ENCODE assay signal across 8 cellular contexts in the genomic region with DNA sequence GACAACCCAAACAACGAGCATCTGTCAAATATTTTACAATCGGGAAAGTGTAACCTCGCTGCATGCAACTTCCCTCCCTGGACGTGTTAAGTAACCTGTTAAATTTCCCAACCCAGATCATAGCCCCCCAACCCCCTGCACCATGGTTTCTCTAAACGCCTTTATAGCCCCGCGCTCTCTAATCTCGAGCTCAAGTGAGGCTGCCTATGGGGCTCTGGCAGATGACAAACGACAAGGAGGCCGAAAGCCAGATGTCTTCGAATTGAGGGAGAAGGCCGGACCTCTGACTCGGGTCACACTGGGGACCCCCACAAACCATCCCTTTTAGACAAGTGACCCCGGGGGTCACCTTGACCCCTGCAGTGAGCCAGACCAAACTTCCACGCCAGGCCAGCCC. TPM values are rescaled to one million over a fixed set of nuclear protein-coding genes. Genes with fewer than 3 reads are reported as not detected.
DNase-seq lines count a peak whose midpoint lies in the region; ATAC-seq and TF ChIP-seq lines count a peak whose summit lies in the region.

No MANE protein-coding gene starts in this region.

- H3K27ac ChIP-seq in body of pancreas (peak overlapping the region; percentile 90 to 95 (median 95)), right lobe of liver (peak overlapping the region; percentile 96 to 97 (median 96)), tibial nerve (peak overlapping the region; percentile 91 to 97 (median 94))

- TF ChIP-seq EP300 in tibial nerve (IDR thresholded peaks at IDR 0.05) = no peak

- TF ChIP-seq POLR2A in body of pancreas (IDR thresholded peaks at IDR 0.05) (no peak), right lobe of liver (IDR thresholded peaks at IDR 0.05) (no peak), tibial nerve (IDR thresholded peaks at IDR 0.05) (no peak)

- H3K4me1 ChIP-seq in body of pancreas (peaks cover 41% of the 10 kb centered on the region), right lobe of liver (peaks cover 0 to 36% (median 11%) of the 10 kb centered on the region in 4 donors), tibial nerve (peaks cover 0 to 48% (median 15%) of the 10 kb centered on the region in 4 donors)

- H3K4me3 ChIP-seq in body of pancreas = peak overlapping the region; percentile 64 to 78
- peak overlapping the region; percentile 77 to 95 (median 92) for H3K4me3 ChIP-seq in right lobe of liver
- peak overlapping the region; percentile 81 to 100 (median 98) for H3K4me3 ChIP-seq in tibial nerve

- H3K27me3 Mint-ChIP-seq in activated T-cell treated with anti-CD3 and anti-CD28 coated beads, Interleukin-2, amount 50 U/mL, for 24 hours = no peaks in the 10 kb centered on the region

- DNase-seq in activated T-cell treated with anti-CD3 and anti-CD28 coated beads, Interleukin-2, amount 50 U/mL, for 24 hours = no peak
- DNase-seq in activated T-cell treated with anti-CD3 and anti-CD28 coated beads, Interleukin-2, amount 50 U/mL, for 1 hour = no peak
- DNase-seq in body of pancreas (no peak), right lobe of liver (no peak), tibial nerve (ENCODE audit: low spot score in 2 of 2) (no peak)
- DNase-seq in activated CD4-positive, alpha-beta T cell treated with anti-CD3 and anti-CD28 coated beads, Interleukin-2, amount 50 U/mL, for 1 hour = no peak
- DNase-seq in activated CD8-positive, alpha-beta memory T cell treated with anti-CD3 and anti-CD28 coated beads, Interleukin-2, amount 50 U/mL, for 48 hours = no peak

- ATAC-seq in body of pancreas (no peak), right lobe of liver (peak in 2 of 4 donors; percentile 0 to 1), GM18868 (IDR thresholded peaks at IDR 0.05; ENCODE audit: unreplicated experiment) (no peak)

- TF ChIP-seq CTCF in body of pancreas (IDR thresholded peaks at IDR 0.05) (no peak), right lobe of liver (IDR thresholded peaks at IDR 0.05) (no peak), tibial nerve (IDR thresholded peaks at IDR 0.05) (no peak)

- H3K36me3 Mint-ChIP-seq in activated T-cell treated with anti-CD3 and anti-CD28 coated beads, Interleukin-2, amount 50 U/mL, for 24 hours (ENCODE audit: low read depth) = peaks cover 41% of the 10 kb centered on the region

- intact Hi-C loops in body of pancreas (cut with DNase I) = no loop called here
- intact Hi-C loops in right lobe of liver (cut with DNase I) = no loop called here

- H3K4me3 Mint-ChIP-seq in activated T-cell treated with anti-CD3 and anti-CD28 coated beads, Interleukin-2, amount 50 U/mL, for 24 hours = peak overlapping the region; percentile 88

- no peaks in the 10 kb centered on the region for H3K9me3 ChIP-seq in body of pancreas
- H3K9me3 ChIP-seq in right lobe of liver = no peaks in the 10 kb centered on the region
- no peaks in the 10 kb centered on the region for H3K9me3 ChIP-seq in tibial nerve

- H3K27me3 ChIP-seq in body of pancreas (no peaks in the 10 kb centered on the region), right lobe of liver (no peaks in the 10 kb centered on the region), tibial nerve (no peaks in the 10 kb centered on the region)

- H3K4me1 Mint-ChIP-seq in activated T-cell treated with anti-CD3 and anti-CD28 coated beads, Interleukin-2, amount 50 U/mL, for 24 hours (ENCODE audit: low read depth) = peaks cover 53% of the 10 kb centered on the region

- H3K9me3 Mint-ChIP-seq in activated T-cell treated with anti-CD3 and anti-CD28 coated beads, Interleukin-2, amount 50 U/mL, for 24 hours = no peaks in the 10 kb centered on the region

- H3K27ac Mint-ChIP-seq in activated T-cell treated with anti-CD3 and anti-CD28 coated beads, Interleukin-2, amount 50 U/mL, for 24 hours = peak overlapping the region; percentile 100

- whole genome bisulfite sequencing in body of pancreas, 2 donors = 1% methylated on average over 14 to 15 of the region's 15 CpGs
- WGBS in right lobe of liver (ENCODE audit: insufficient coverage, low coverage, low lambda C conversion rate, missing lambda C conversion rate) = 2% methylated on average over 13 of the region's 15 CpGs
- 1% methylated on average over 15 of the region's 15 CpGs for WGBS in tibial nerve, 2 donors

- no peaks in the 10 kb centered on the region for H3K36me3 ChIP-seq in body of pancreas (replicated peaks in 1 of 2; ENCODE audit: insufficient read depth in 1 of 2, low read depth in 2 of 2)
- H3K36me3 ChIP-seq in right lobe of liver = no peaks in the 10 kb centered on the region
- no peaks in the 10 kb centered on the region for H3K36me3 ChIP-seq in tibial nerve

RNA-seq across cellular contexts. Expression of a gene that starts 0.5 kb away (rescaled TPM):
- total RNA-seq in body of pancreas = 10 to 100 TPM; 41.9 to 58.1 TPM
- 10 to 100 TPM; 37.5 to 97.0 (median 57.6) TPM for total RNA-seq in right lobe of liver
- 100 to 1,000 TPM in 3 of 4 donors, 10 to 100 TPM in 1; 99.9 to 137 (median 107) TPM for total RNA-seq in tibial nerve
